ENCODE assay signal across 6 cellular contexts in the genomic region with DNA sequence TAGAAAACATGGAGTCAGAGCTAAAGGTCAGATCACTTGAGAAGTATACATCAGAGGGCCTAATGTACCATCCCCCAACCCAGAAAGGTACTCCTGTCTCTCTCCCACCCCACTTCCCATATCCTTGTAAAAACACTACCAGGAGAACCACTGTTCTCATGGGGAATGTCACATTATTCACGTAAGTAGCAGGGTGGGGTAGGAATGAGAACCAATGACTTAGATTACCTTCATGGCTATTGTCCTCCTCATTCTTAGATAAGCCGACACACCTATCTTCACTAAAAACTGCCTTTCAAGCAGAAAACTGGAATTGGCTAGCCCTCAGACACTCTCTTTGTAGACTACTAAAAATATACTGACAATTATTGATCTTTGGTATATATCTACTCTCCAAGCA.
"Had no signal": no experiment of that assay in that cellular context is flagged by ENCODE, and none has a peak within 500 bp of the region (broad histone marks: within the 10 kb centered on the region; RNA-seq: fewer than 3 reads in every experiment).

No MANE protein-coding gene starts in this region.

- H3K27me3 Mint-ChIP-seq: IgD-negative memory B cell had no signal

- H3K27ac Mint-ChIP-seq: GM23338, IgD-negative memory B cell had no signal

- ATAC-seq: GM23338, HepG2 had no signal

- H3K4me3 Mint-ChIP-seq: GM23338, H9, IgD-negative memory B cell had no signal

- H3K9me3 Mint-ChIP-seq: GM23338, H9, IgD-negative memory B cell had no signal

- H3K4me1 Mint-ChIP-seq: GM23338, IgD-negative memory B cell had no signal

- DNase-seq: H9, HCEC 1CT had no signal

- H2AFZ ChIP-seq: GM23338 had no signal

- H3K27ac ChIP-seq: HL-60 had no signal

- H3K4me2 ChIP-seq: GM23338 had no signal

- H3K4me3 ChIP-seq: GM23338 had no signal
